Comparison of ENCODE assay signal across 1 cellular context in the genomic region with DNA sequence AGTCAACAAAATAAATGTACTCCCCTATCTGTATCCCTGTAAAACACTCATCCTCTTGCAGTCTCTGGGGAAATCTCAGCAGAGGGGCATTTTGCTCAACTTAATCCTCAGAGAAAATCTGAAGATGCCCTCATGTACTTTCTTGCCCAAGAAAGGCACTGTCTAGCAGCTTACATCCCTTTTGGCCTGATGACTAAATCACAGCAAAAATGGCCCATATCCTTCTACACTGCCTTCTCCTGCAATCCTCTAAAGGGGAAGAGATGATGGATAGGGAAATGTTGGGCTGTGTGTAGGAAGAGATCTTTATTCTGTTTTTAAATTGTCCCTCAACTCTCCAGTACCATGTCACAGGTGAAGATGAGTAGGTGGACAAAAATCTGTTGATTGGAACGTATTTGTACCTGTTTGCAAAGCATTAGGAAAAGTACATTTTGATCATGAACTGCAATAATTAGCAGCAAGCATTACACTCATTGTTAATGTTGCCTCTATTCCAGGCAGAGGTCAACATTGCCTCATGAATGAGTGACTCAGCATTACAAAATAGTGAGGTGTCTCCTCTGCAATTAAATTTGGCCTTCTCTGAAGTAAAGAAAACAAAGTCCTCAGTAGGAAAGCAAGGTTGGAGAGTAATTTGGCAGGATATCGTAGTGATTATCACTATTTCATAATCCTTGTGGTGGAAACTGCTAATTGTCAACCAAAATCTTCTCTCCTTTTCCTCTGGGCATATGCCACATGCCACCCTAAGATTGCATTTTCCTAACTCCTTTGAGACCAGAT.
TF ChIP-seq lines count a peak whose summit lies in the region.

No MANE protein-coding gene starts in this region.

TF ChIP-seq in HEK293, 187 proteins besides CTCF, POLR2A, EP300 and RAD21 (continued from another document):
- no peak for TF ChIP-seq GFI1B (tag by site-specific recombination; IDR thresholded peaks at IDR 0.05)
- TF ChIP-seq ZNF776 (tag by site-specific recombination; IDR thresholded peaks at IDR 0.05; ENCODE audit: borderline replicate concordance): no peak
- TF ChIP-seq ZNF148 (tag by site-specific recombination; IDR thresholded peaks at IDR 0.05; ENCODE audit: borderline replicate concordance): no peak; the same call in 1 of the 2 replicates
- no peak for TF ChIP-seq REST (tag by site-specific recombination; IDR thresholded peaks at IDR 0.05)
- TF ChIP-seq ZNF704 (tag by site-specific recombination; IDR thresholded peaks at IDR 0.05): no peak
